In genomic region chr13:107819071-107819470, GRCh38 we compare ENCODE assay signal across 19 cellular contexts.
A peak's percentile ranks its signal among the peaks of the same experiment; 100 is the strongest.
DNase-seq lines count a peak whose midpoint lies in the region; ATAC-seq, FAIRE-seq and TF ChIP-seq lines count a peak whose summit lies in the region.
"Had no signal": no experiment of that assay in that cellular context is flagged by ENCODE, and none has a peak within 500 bp of the region (broad histone marks: within the 10 kb centered on the region; RNA-seq: fewer than 3 reads in every experiment).

No MANE protein-coding gene starts in this region.

- POLR2A ChIA-PET in CD4-positive, alpha-beta memory T cell (lab: Charles Lee; ENCODE audit: partially characterized antibody), result no interaction called here

- 0 out of 2 replicates have a peak, but pooled peaks cover 5% of the 10 kb centered on the region for H3K9me2 ChIP-seq in GM23338 (ENCODE audit: insufficient read depth)

- H2BK12ac ChIP-seq in trophoblast cell (ENCODE audit: low read length), result no peak overlapping the region

- H3K4me1 Mint-ChIP-seq in GM23338 (peaks cover 68% of the 10 kb centered on the region), astrocyte (ENCODE audit: low read depth, unreplicated experiment) (peaks cover 18% of the 10 kb centered on the region)
- no peaks in the 10 kb centered on the region for H3K4me1 Mint-ChIP-seq in CD4-positive, alpha-beta memory T cell
- H3K4me1 Mint-ChIP-seq: CD4-positive, CD25-positive, alpha-beta regulatory T cell had no signal

- H2AK5ac ChIP-seq in trophoblast cell (ENCODE audit: low read length), result no peak overlapping the region

- H3K14ac ChIP-seq in trophoblast cell (ENCODE audit: low read length), result no peak overlapping the region

- H3K4me3 Mint-ChIP-seq in GM23338, result no peak overlapping the region
- no peak overlapping the region for H3K4me3 Mint-ChIP-seq in astrocyte (ENCODE audit: unreplicated experiment)
- no peak overlapping the region for H3K4me3 Mint-ChIP-seq in CD4-positive, alpha-beta memory T cell
- H3K4me3 Mint-ChIP-seq: CD4-positive, CD25-positive, alpha-beta regulatory T cell; H9 had no signal

- H3K4me1 ChIP-seq in GM23338 (ENCODE audit: insufficient read depth) (peaks cover 40% of the 10 kb centered on the region), astrocyte (ENCODE audit: insufficient read depth, low read length) (no peaks in the 10 kb centered on the region), smooth muscle cell (ENCODE audit: low read depth) (no peaks in the 10 kb centered on the region), trophoblast cell (ENCODE audit: control insufficient read depth in 1 of 2, insufficient read depth in 2 of 2, low read length in 2 of 2) (no peaks in the 10 kb centered on the region)
- no peaks in the 10 kb centered on the region for H3K4me1 ChIP-seq in CD4-positive, alpha-beta memory T cell (ENCODE audit: insufficient read depth, low read length)
- H3K4me1 ChIP-seq: Caco-2 had no signal

- 73% methylated on average over 2 of the region's 2 CpGs for whole genome bisulfite sequencing in smooth muscle cell (ENCODE audit: low lambda C conversion rate)
- no CpG with 5 or more reads among the region's 2 CpGs for WGBS in trophoblast cell (ENCODE audit: extremely low coverage, insufficient coverage, insufficient read length)

- no peaks in the 10 kb centered on the region for H3K79me1 ChIP-seq in trophoblast cell (ENCODE audit: low read length)

- no peaks in the 10 kb centered on the region for H3K36me3 Mint-ChIP-seq in GM23338 (ENCODE audit: low read depth)
- H3K36me3 Mint-ChIP-seq in astrocyte (ENCODE audit: low read depth, unreplicated experiment), result no peaks in the 10 kb centered on the region
- H3K36me3 Mint-ChIP-seq in CD4-positive, alpha-beta memory T cell, result no peaks in the 10 kb centered on the region
- H3K36me3 Mint-ChIP-seq: CD4-positive, CD25-positive, alpha-beta regulatory T cell had no signal

- peak overlapping the region; percentile 68; the same call in 1 of the 2 replicates for H3K27ac Mint-ChIP-seq in GM23338
- peak overlapping the region; percentile 63 for H3K27ac Mint-ChIP-seq in astrocyte (ENCODE audit: unreplicated experiment)
- H3K27ac Mint-ChIP-seq in CD4-positive, alpha-beta memory T cell, result no peak overlapping the region
- H3K27ac Mint-ChIP-seq: CD4-positive, CD25-positive, alpha-beta regulatory T cell had no signal

- peaks cover 1% of the 10 kb centered on the region for H3K27me3 Mint-ChIP-seq in GM23338 (ENCODE audit: insufficient read depth, low read depth, poor library complexity)
- H3K27me3 Mint-ChIP-seq in astrocyte (ENCODE audit: low read depth, unreplicated experiment), result no peaks in the 10 kb centered on the region
- H3K27me3 Mint-ChIP-seq in CD4-positive, alpha-beta memory T cell, result no peaks in the 10 kb centered on the region
- H3K27me3 Mint-ChIP-seq: CD4-positive, CD25-positive, alpha-beta regulatory T cell had no signal

- H3K79me2 ChIP-seq in GM23338 (replicated peaks; ENCODE audit: insufficient read depth) (peaks cover 5% of the 10 kb centered on the region), astrocyte (ENCODE audit: insufficient read depth, low read length) (no peaks in the 10 kb centered on the region), smooth muscle cell (ENCODE audit: low read depth) (no peaks in the 10 kb centered on the region), trophoblast cell (ENCODE audit: control insufficient read depth, insufficient read depth, low read length, poor library complexity) (no peaks in the 10 kb centered on the region)

- H3K27me3 ChIP-seq in GM23338 (ENCODE audit: insufficient read depth) (no peaks in the 10 kb centered on the region), astrocyte (ENCODE audit: insufficient read depth, low read length) (no peaks in the 10 kb centered on the region), smooth muscle cell (ENCODE audit: low read depth) (no peaks in the 10 kb centered on the region), trophoblast cell (ENCODE audit: insufficient read depth, low read length) (no peaks in the 10 kb centered on the region)
- H3K27me3 ChIP-seq in CD4-positive, alpha-beta memory T cell (ENCODE audit: insufficient read depth, low read length), result no peaks in the 10 kb centered on the region
- H3K27me3 ChIP-seq: BE2C had no signal

- no peak overlapping the region for H3K23ac ChIP-seq in trophoblast cell (ENCODE audit: low read length)

- H3K18ac ChIP-seq in trophoblast cell (ENCODE audit: low read length), result no peak overlapping the region

- H2AFZ ChIP-seq in GM23338, result no peak overlapping the region
- no peak overlapping the region for H2AFZ ChIP-seq in astrocyte (ENCODE audit: low read depth, low read length)
- H2AFZ ChIP-seq in smooth muscle cell (ENCODE audit: low read depth), result no peak overlapping the region
- no peak overlapping the region for H2AFZ ChIP-seq in trophoblast cell (ENCODE audit: insufficient read depth, low read length, poor library complexity)

- TF ChIP-seq CTCF in GM23338 (conservative IDR thresholded peaks at IDR 0.05; ENCODE audit: low read depth in 2 of 2) (no peak), astrocyte (IDR thresholded peaks at IDR 0.05; ENCODE audit: insufficient read depth, low read depth, low read length) (no peak), smooth muscle cell (IDR thresholded peaks at IDR 0.05; ENCODE audit: borderline replicate concordance, insufficient read depth, poor library complexity, severe bottlenecking) (no peak)

- no peaks in the 10 kb centered on the region for H3K36me3 ChIP-seq in GM23338 (ENCODE audit: insufficient read depth)
- H3K36me3 ChIP-seq in astrocyte (ENCODE audit: insufficient read depth, low read length), result no peaks in the 10 kb centered on the region
- no peaks in the 10 kb centered on the region for H3K36me3 ChIP-seq in smooth muscle cell (ENCODE audit: low read depth)
- H3K36me3 ChIP-seq in CD4-positive, alpha-beta memory T cell (ENCODE audit: insufficient read depth, low read length), result no peaks in the 10 kb centered on the region
- H3K36me3 ChIP-seq in trophoblast cell (ENCODE audit: control insufficient read depth in 1 of 2, insufficient read depth in 2 of 2, low read length in 2 of 2), result no peaks in the 10 kb centered on the region

- H4K20me1 ChIP-seq in GM23338 (replicated peaks; ENCODE audit: insufficient read depth), result no peaks in the 10 kb centered on the region
- H4K20me1 ChIP-seq in astrocyte (ENCODE audit: insufficient read depth, low read length), result no peaks in the 10 kb centered on the region
- H4K20me1 ChIP-seq in smooth muscle cell (ENCODE audit: low read depth), result no peaks in the 10 kb centered on the region

- no peaks in the 10 kb centered on the region for H3K9me3 ChIP-seq in astrocyte (ENCODE audit: insufficient read depth, low read depth, low read length)
- H3K9me3 ChIP-seq in smooth muscle cell (replicated peaks; ENCODE audit: low read depth), result no peaks in the 10 kb centered on the region
- H3K9me3 ChIP-seq in CD4-positive, alpha-beta memory T cell (ENCODE audit: control insufficient read depth in 1 of 2, low read length in 2 of 2), result no peaks in the 10 kb centered on the region
- no peaks in the 10 kb centered on the region for H3K9me3 ChIP-seq in trophoblast cell (ENCODE audit: insufficient read depth, low read depth, low read length)
- H3K9me3 ChIP-seq: BE2C, Caco-2 had no signal

- CTCF ChIA-PET in CD4-positive, alpha-beta memory T cell (lab: Charles Lee; ENCODE audit: partially characterized antibody), result no interaction called here

- H3K4me3 ChIP-seq in GM23338, result no peak overlapping the region
- no peak overlapping the region for H3K4me3 ChIP-seq in astrocyte (ENCODE audit: insufficient read depth, low read depth, low read length)
- no peak overlapping the region for H3K4me3 ChIP-seq in smooth muscle cell
- no peak overlapping the region for H3K4me3 ChIP-seq in CD4-positive, alpha-beta memory T cell (ENCODE audit: low read length in 2 of 2)
- H3K4me3 ChIP-seq in trophoblast cell (ENCODE audit: low read depth, low read length), result no peak overlapping the region

- H3K4me2 ChIP-seq in GM23338 (no peak overlapping the region), astrocyte (ENCODE audit: low read length) (no peak overlapping the region), smooth muscle cell (peak overlapping the region; percentile 79), trophoblast cell (ENCODE audit: low read length) (no peak overlapping the region)

- intact Hi-C loops in CD4-positive, alpha-beta memory T cell (cut with micrococcal nuclease), result no loop called here

- no peak for FAIRE-seq in astrocyte (lab: Jason Lieb, UNC)
- FAIRE-seq: A204.1, D721Med, H1, HepG2 had no signal

- H3K4ac ChIP-seq in trophoblast cell (ENCODE audit: low read depth, low read length), result no peak overlapping the region

- H3F3A ChIP-seq in GM23338 (replicated peaks; ENCODE audit: low read depth), result no peaks in the 10 kb centered on the region
- no peaks in the 10 kb centered on the region for H3F3A ChIP-seq in smooth muscle cell (ENCODE audit: low read depth)

- no peaks in the 10 kb centered on the region; the same call in 2 of the 3 replicates for H3K9me3 Mint-ChIP-seq in GM23338
- H3K9me3 Mint-ChIP-seq in astrocyte (ENCODE audit: unreplicated experiment), result peaks cover 2% of the 10 kb centered on the region
- peaks cover 0 to 8% (median 4%) of the 10 kb centered on the region in 8 donors for H3K9me3 Mint-ChIP-seq in CD4-positive, alpha-beta memory T cell
- H3K9me3 Mint-ChIP-seq: H9 had no signal

- no peak overlapping the region for H4K91ac ChIP-seq in trophoblast cell (ENCODE audit: low read depth, low read length)

- no peak overlapping the region for H4K8ac ChIP-seq in trophoblast cell (ENCODE audit: low read depth, low read length)

- no peak overlapping the region for H4K12ac ChIP-seq in trophoblast cell (ENCODE audit: low read depth, low read length)

- H3K27ac ChIP-seq in GM23338 (ENCODE audit: low read depth) (no peak overlapping the region), astrocyte (ENCODE audit: low read depth, low read length) (no peak overlapping the region), smooth muscle cell (ENCODE audit: low read depth) (peak overlapping the region; percentile 77), trophoblast cell (ENCODE audit: low read depth, low read length) (no peak overlapping the region)
- no peak overlapping the region for H3K27ac ChIP-seq in CD4-positive, alpha-beta memory T cell (ENCODE audit: low read depth, low read length)

- no peak for ATAC-seq in GM23338
- ATAC-seq: HepG2 had no signal

- H3K9ac ChIP-seq in astrocyte (ENCODE audit: low read length), result no peak overlapping the region
- no peak overlapping the region for H3K9ac ChIP-seq in smooth muscle cell (ENCODE audit: low read depth)
- no peak overlapping the region for H3K9ac ChIP-seq in trophoblast cell (ENCODE audit: low read length)

- H2BK120ac ChIP-seq in trophoblast cell (ENCODE audit: insufficient read depth, low read length, poor library complexity), result no peak overlapping the region

- H2BK5ac ChIP-seq in trophoblast cell (ENCODE audit: low read depth, low read length, poor library complexity), result no peak overlapping the region

- DNase-seq in DMS53 treated with DMSO at 0.1 percent for 48 hours (lab: John Stamatoyannopoulos, UW; ENCODE audit: unreplicated experiment) (peak; percentile 3), GM23338 (ENCODE audit: low spot score) (no peak), astrocyte (ENCODE audit: low read depth) (peak; percentile 11), smooth muscle cell (lab: John Stamatoyannopoulos, UW; ENCODE audit: unreplicated experiment) (no peak), trophoblast cell (no peak)
- no peak for DNase-seq in CD4-positive, alpha-beta memory T cell
- no peak for DNase-seq in activated CD4-positive, alpha-beta T cell treated with anti-CD3 and anti-CD28 coated beads for 1 hour
- DNase-seq: ACHN; BE2C; C1 segment of cervical spinal cord; Caco-2; CD4-positive, CD25-positive, alpha-beta regulatory T cell; DMS79 treated with DMSO at 0.1 percent for 48 hours; GF-D8; H9 had no signal

Comparison
In these comparisons a context has a peak if more than half of its experiments do, and no peak if none do; other contexts are left out.
1. DNase-seq: peak in DMS53 treated with DMSO at 0.1 percent for 48 hours (single experiment) and astrocyte (single experiment); none in GM23338 (single experiment), smooth muscle cell (single experiment), CD4-positive, alpha-beta memory T cell (0 of 5), activated CD4-positive, alpha-beta T cell treated with anti-CD3 and anti-CD28 coated beads for 1 hour (single experiment) and trophoblast cell (0 of 2).
2. H3K27ac Mint-ChIP-seq: peak in GM23338 (single experiment) and astrocyte (single experiment); none in CD4-positive, alpha-beta memory T cell (0 of 7).